Comparison of ENCODE assay signal across 8 cellular contexts in the genomic region with DNA sequence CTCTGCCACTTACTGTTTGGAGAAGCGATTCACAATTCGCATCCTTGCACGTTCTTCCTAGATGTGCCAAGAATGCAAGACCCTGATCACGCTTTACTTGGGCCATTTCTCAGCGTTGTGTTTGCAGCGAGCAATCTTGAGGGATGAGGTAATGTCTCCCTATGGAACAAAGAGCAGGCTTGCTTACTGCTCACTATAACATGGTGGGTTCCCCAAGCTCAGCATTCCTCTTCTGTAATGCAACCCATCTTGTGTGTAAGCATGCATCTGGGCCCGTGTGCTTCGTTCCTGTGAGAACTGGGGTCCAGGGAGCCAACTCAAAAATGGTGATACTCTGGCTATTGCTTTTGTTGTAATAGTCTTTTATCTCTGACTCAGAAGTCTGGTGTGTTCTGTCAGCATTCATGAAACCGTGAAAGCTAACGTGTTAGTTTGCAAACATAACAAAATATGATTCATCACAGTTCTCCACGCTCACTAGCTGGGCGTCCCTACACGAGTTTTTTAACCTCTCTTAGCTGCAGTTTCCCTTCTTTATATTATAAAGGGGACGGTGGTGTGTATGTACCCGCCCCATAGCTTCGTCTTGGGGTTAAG. TPM values are rescaled to one million over a fixed set of nuclear protein-coding genes. Genes with fewer than 3 reads are reported as not detected.
A peak's percentile ranks its signal among the peaks of the same experiment; 100 is the strongest.
DNase-seq lines count a peak whose midpoint lies in the region; ATAC-seq and TF ChIP-seq lines count a peak whose summit lies in the region.

No MANE protein-coding gene starts in this region.

- in situ Hi-C loops in transverse colon (cut with MboI; ENCODE audit: low pct_ligation_motif_present in 1 of 4, low pct_unique_long_range_greater_than_20kb in 1 of 4, low sequenced_read_pairs in 3 of 4): loop anchor here in 2 of 4 donors (25.0 kb wide), 2 partner anchors 408 to 533 kb away; partner anchors contain the start of gene FNBP1L (in 1 of the 2)

- no peaks in the 10 kb centered on the region for H3K36me3 ChIP-seq in mucosa of descending colon (ENCODE audit: low read depth)
- no peaks in the 10 kb centered on the region for H3K36me3 ChIP-seq in transverse colon

- H3K4me1 Mint-ChIP-seq in dendritic cell treated with granulocyte-macrophage colony-stimulating factor and Interleukin-4, amounts not matched to agents 40 ng/mL and 50 ng/mL, for 4 days (ENCODE audit: low read depth): peaks cover 36% of the 10 kb centered on the region

- DNase-seq in Ammon's horn (ENCODE audit: low spot score) (peak; percentile 49), RPMI7951 (ENCODE audit: low read depth) (peak; percentile 76), mucosa of descending colon (peak in 1 of 3 donors; percentile 17), transverse colon (peak; percentile 11)

- no peak for TF ChIP-seq EP300 in transverse colon (IDR thresholded peaks at IDR 0.05; ENCODE audit: low read depth)

- H3K36me3 Mint-ChIP-seq in dendritic cell treated with granulocyte-macrophage colony-stimulating factor and Interleukin-4, amounts not matched to agents 40 ng/mL and 50 ng/mL, for 4 days (ENCODE audit: low read depth): peaks cover 15% of the 10 kb centered on the region

- intact Hi-C loops in dendritic cell treated with granulocyte-macrophage colony-stimulating factor and Interleukin-4, amounts not matched to agents 40 ng/mL and 50 ng/mL, for 4 days (cut with micrococcal nuclease): loop anchor here (2.0 to 5.0 kb wide), 4 partner anchors 33 to 499 kb away; partner anchors contain the start of gene GCLM
- intact Hi-C loops in mucosa of descending colon (cut with DNase I, micrococcal nuclease): loop anchor here in 1 of 2 donors (10.0 kb wide), 2 partner anchors 221 to 411 kb away; no protein-coding TSS in a partner anchor
- intact Hi-C loops in transverse colon (cut with DNase I; ENCODE audit: low total_unique reads): loop anchor here (10.0 kb wide), 2 partner anchors 221 to 401 kb away; partner anchors contain the start of gene FNBP1L

- WGBS in transverse colon (ENCODE audit: low coverage in 1 of 2), 2 donors: 8 to 17% methylated on average over 12 to 16 of the region's 16 CpGs

- peaks cover 16% of the 10 kb centered on the region for H3K4me1 ChIP-seq in mucosa of descending colon (ENCODE audit: low read depth)
- peaks cover 11 to 30% (median 20%) of the 10 kb centered on the region in 4 donors for H3K4me1 ChIP-seq in transverse colon

- no peaks in the 10 kb centered on the region for H3K9me3 Mint-ChIP-seq in dendritic cell treated with granulocyte-macrophage colony-stimulating factor and Interleukin-4, amounts not matched to agents 40 ng/mL and 50 ng/mL, for 4 days

- H3K27me3 ChIP-seq in transverse colon: no peaks in the 10 kb centered on the region

- TF ChIP-seq POLR2A in transverse colon (IDR thresholded peaks at IDR 0.05): no peak

- H3K4me3 ChIP-seq in mucosa of descending colon: peak overlapping the region; percentile 75
- peak overlapping the region; percentile 54 to 89 (median 80) for H3K4me3 ChIP-seq in transverse colon

- no peaks in the 10 kb centered on the region for H3K27me3 Mint-ChIP-seq in dendritic cell treated with granulocyte-macrophage colony-stimulating factor and Interleukin-4, amounts not matched to agents 40 ng/mL and 50 ng/mL, for 4 days

- peak overlapping the region; percentile 94 to 100 (median 98) for H3K27ac ChIP-seq in transverse colon

- H3K27ac Mint-ChIP-seq in dendritic cell treated with granulocyte-macrophage colony-stimulating factor and Interleukin-4, amounts not matched to agents 40 ng/mL and 50 ng/mL, for 4 days: peak overlapping the region; percentile 94

- TF ChIP-seq CTCF in mucosa of descending colon (IDR thresholded peaks at IDR 0.05): no peak
- no peak for TF ChIP-seq CTCF in transverse colon (IDR thresholded peaks at IDR 0.05)

- no peaks in the 10 kb centered on the region for H3K9me3 ChIP-seq in mucosa of descending colon
- no peaks in the 10 kb centered on the region for H3K9me3 ChIP-seq in transverse colon

- ATAC-seq in GM18499 (IDR thresholded peaks at IDR 0.05; ENCODE audit: insufficient read depth, unreplicated experiment) (peak; percentile 1), HG03135 (IDR thresholded peaks at IDR 0.05; ENCODE audit: unreplicated experiment) (peak; percentile 1), mucosa of descending colon (peak; percentile 6), GM18861 (IDR thresholded peaks at IDR 0.05; ENCODE audit: unreplicated experiment) (no peak)

- H3K4me3 Mint-ChIP-seq in dendritic cell treated with granulocyte-macrophage colony-stimulating factor and Interleukin-4, amounts not matched to agents 40 ng/mL and 50 ng/mL, for 4 days: peak overlapping the region; percentile 97

RNA-seq across cellular contexts. Expression of gene DNTTIP2, which starts 33.4 kb away (rescaled TPM):
- 29.4 and 53.9 TPM in 2 replicates for total RNA-seq in RPMI7951 (2014; rRNA removed; shearing (Covaris generic))
- total RNA-seq in mucosa of descending colon (10 to 100 TPM; 29.0 to 52.7 (median 29.5) TPM), transverse colon (10 to 100 TPM in 3 of 4 donors, 1 to 10 TPM in 1; 3.0 to 37.6 (median 24.2) TPM)
